In the genomic region with DNA sequence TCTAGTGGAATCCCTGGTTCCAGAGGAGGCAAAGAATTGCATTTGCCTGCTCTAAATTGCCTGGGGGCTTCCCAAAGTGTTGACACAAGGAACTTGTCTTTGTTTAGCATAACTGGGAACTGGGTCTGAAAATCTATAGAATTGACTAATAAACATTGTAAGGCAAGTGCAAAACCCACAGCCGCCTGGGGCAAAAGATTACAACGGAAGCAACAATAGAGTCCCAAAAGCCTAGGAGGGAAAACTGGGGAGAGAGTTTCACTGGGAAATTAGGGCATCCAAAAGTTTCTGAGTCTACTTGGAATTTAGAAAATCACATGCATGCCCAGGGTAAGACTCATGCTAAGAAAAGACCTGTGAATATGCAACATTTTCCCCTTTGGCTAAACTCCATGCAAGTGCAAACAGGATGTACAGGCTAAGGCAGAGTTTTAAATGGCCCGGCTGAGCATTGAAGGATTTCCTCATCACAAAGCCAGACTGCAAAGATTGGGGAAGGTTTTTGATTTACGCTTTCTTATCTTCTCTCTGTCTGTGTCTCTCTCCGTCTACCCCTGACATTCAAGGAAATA, we compare ENCODE assay signal across 16 cellular contexts.
DNase-seq lines count a peak whose midpoint lies in the region; FAIRE-seq and TF ChIP-seq lines count a peak whose summit lies in the region.
"Had no signal": no experiment of that assay in that cellular context is flagged by ENCODE, and none has a peak within 500 bp of the region (broad histone marks: within the 10 kb centered on the region; RNA-seq: fewer than 3 reads in every experiment).

No MANE protein-coding gene starts in this region.

- H3K18ac ChIP-seq in H1 (ENCODE audit: extremely low read depth, low read length), result no peak overlapping the region; the same call in 1 of the 2 replicates

- H2BK12ac ChIP-seq in H1 (ENCODE audit: low read depth, low read length), result no peak overlapping the region

- DNase-seq in HAP-1 (ENCODE audit: low spot score in 2 of 2) (peak; percentile 67 to 77), NT2/D1 (ENCODE audit: low read depth, low spot score) (peak; percentile 57), H1 (ENCODE audit: low read depth in 1 of 2, low spot score in 2 of 2) (no peak), mesothelial cell of epicardium (ENCODE audit: low spot score in 2 of 2, unreplicated experiment in 2 of 2) (no peak), globus pallidus (ENCODE audit: low spot score) (no peak), COLO829 (ENCODE audit: low spot score) (no peak), hypothalamus (lab: John Stamatoyannopoulos, UW) (no peak), GM03348 (ENCODE audit: low spot score) (no peak)
- DNase-seq: ACHN; CD4-positive, CD25-positive, alpha-beta regulatory T cell; DMS79 treated with DMSO at 0.1 percent for 48 hours; NCI-H1417 treated with DMSO at 0.1 percent for 48 hours; NCI-H2081 treated with DMSO at 0.1 percent for 48 hours; NCI-H526 treated with DMSO at 0.1 percent for 48 hours; Peyer's patch; SHP77 treated with DMSO at 0.1 percent for 48 hours had no signal

- peaks cover 3% of the 10 kb centered on the region for H3K4me1 ChIP-seq in HAP-1
- H3K4me1 ChIP-seq in NT2/D1 (ENCODE audit: insufficient read depth, insufficient read length), result no peaks in the 10 kb centered on the region
- peaks cover 0 to 12% (median 3%) of the 10 kb centered on the region in 4 experiments; a peak in 3 of 7 replicates for H3K4me1 ChIP-seq in H1 (replicated peaks in 1 of 4; ENCODE audit: control insufficient read depth in 3 of 4, insufficient read depth in 4 of 4, low read length in 3 of 4)
- H3K4me1 ChIP-seq: Peyer's patch had no signal

- 88% methylated on average over 5 of the region's 5 CpGs; no CpG with 5 or more reads in 1 of the 2 experiments for WGBS in H1 (ENCODE audit: extremely low coverage in 1 of 2, insufficient coverage in 1 of 2, insufficient read length in 1 of 2, insufficient replicate concordance in 2 of 2, low coverage in 1 of 2, low lambda C conversion rate in 2 of 2, missing lambda C conversion rate in 1 of 2), 2 experiments

- no peaks in the 10 kb centered on the region for H3K79me1 ChIP-seq in H1 (ENCODE audit: low read depth, low read length)

- no peak overlapping the region for H4K91ac ChIP-seq in H1 (replicated peaks; ENCODE audit: insufficient read length, low read length)

- H3K4ac ChIP-seq in H1 (replicated peaks; ENCODE audit: insufficient read length, low read depth, low read length), result no peak overlapping the region

- no peaks in the 10 kb centered on the region for H4K20me1 ChIP-seq in H1 (replicated peaks in 1 of 2; ENCODE audit: control insufficient read depth in 1 of 2, insufficient read depth in 2 of 2, low read length in 2 of 2)

- TF ChIP-seq CTCF in H1 (IDR thresholded peaks at IDR 0.05; ENCODE audit: control extremely low read depth in 1 of 3, insufficient read depth in 1 of 3, low read depth in 1 of 3, low read length in 3 of 3), result no peak
- no peak for TF ChIP-seq CTCF in mesothelial cell of epicardium (IDR thresholded peaks at IDR 0.05; ENCODE audit: unreplicated experiment)

- H3K23me2 ChIP-seq in H1 (ENCODE audit: low read depth, low read length), result no peaks in the 10 kb centered on the region; the same call in 1 of the 2 replicates

- CTCF ChIA-PET in H1 (lab: Charles Lee; ENCODE audit: partially characterized antibody), result no interaction called here

- in situ Hi-C loops in HAP-1 (cut with MboI; ENCODE audit: low sequenced_read_pairs), result no loop called here

- H3K23ac ChIP-seq in H1 (ENCODE audit: insufficient read length), result no peak overlapping the region

- peaks cover 16% of the 10 kb centered on the region for H3K4me1 Mint-ChIP-seq in mesothelial cell of epicardium
- H3K4me1 Mint-ChIP-seq: CD4-positive, CD25-positive, alpha-beta regulatory T cell had no signal

- no peak overlapping the region for H3K27ac ChIP-seq in H1 (ENCODE audit: low read depth, low read length)
- H3K27ac ChIP-seq: Peyer's patch had no signal

- peaks cover 12% of the 10 kb centered on the region for H3K9me3 Mint-ChIP-seq in mesothelial cell of epicardium

- POLR2A ChIA-PET in H1 (lab: Charles Lee; ENCODE audit: partially characterized antibody), result no interaction called here

- no peak for TF ChIP-seq RAD21 in H1 (IDR thresholded peaks at IDR 0.05 in 1 of 2, conservative IDR thresholded peaks at IDR 0.05 in 1 of 2; ENCODE audit: low read depth in 2 of 2, low read length in 2 of 2)

- no peak overlapping the region for H3K56ac ChIP-seq in H1 (replicated peaks; ENCODE audit: insufficient read length, low read depth, low read length)

- H3K4me3 ChIP-seq in HAP-1 (no peak overlapping the region), NT2/D1 (ENCODE audit: insufficient read length, low read depth) (no peak overlapping the region), H1 (ENCODE audit: extremely low read depth in 1 of 4, insufficient read depth in 2 of 4, low read depth in 3 of 4, low read length in 4 of 4) (no peak overlapping the region)
- H3K4me3 ChIP-seq: Peyer's patch had no signal

- H3K36me3 ChIP-seq in HAP-1 (replicated peaks) (no peaks in the 10 kb centered on the region), NT2/D1 (ENCODE audit: insufficient read depth, insufficient read length, low read length) (no peaks in the 10 kb centered on the region), H1 (ENCODE audit: control insufficient read depth in 2 of 4, insufficient read depth in 4 of 4, low read length in 3 of 4) (no peaks in the 10 kb centered on the region)
- H3K36me3 ChIP-seq: Peyer's patch had no signal

- no peaks in the 10 kb centered on the region for H3K9me3 ChIP-seq in HAP-1
- peaks cover 42% of the 10 kb centered on the region for H3K9me3 ChIP-seq in NT2/D1 (ENCODE audit: insufficient read depth, low read length)
- H3K9me3 ChIP-seq in H1 (ENCODE audit: insufficient read depth in 2 of 2, low read depth in 1 of 2, low read length in 1 of 2), result 0 out of 4 replicates have a peak, but pooled peaks cover 0 to 4% of the 10 kb centered on the region in 2 experiments
- H3K9me3 ChIP-seq: Peyer's patch had no signal

- H3K79me2 ChIP-seq in H1 (ENCODE audit: control insufficient read depth in 1 of 2, insufficient read depth in 2 of 2, low read length in 2 of 2), result no peaks in the 10 kb centered on the region

- H2BK15ac ChIP-seq in H1 (ENCODE audit: low read length), result no peak overlapping the region

- H3K27me3 Mint-ChIP-seq in mesothelial cell of epicardium (ENCODE audit: low read depth), result no peaks in the 10 kb centered on the region
- H3K27me3 Mint-ChIP-seq: CD4-positive, CD25-positive, alpha-beta regulatory T cell had no signal

- no peak overlapping the region for H2BK120ac ChIP-seq in H1 (replicated peaks; ENCODE audit: low read depth, low read length)

- no peak overlapping the region for H3K9ac ChIP-seq in NT2/D1 (ENCODE audit: insufficient read length, low read depth)
- H3K9ac ChIP-seq in H1 (replicated peaks in 1 of 4; ENCODE audit: extremely low read depth in 1 of 4, low read depth in 3 of 4, low read length in 3 of 4), result no peak overlapping the region

- H3K36me3 Mint-ChIP-seq in mesothelial cell of epicardium, result peaks cover 4% of the 10 kb centered on the region
- H3K36me3 Mint-ChIP-seq: CD4-positive, CD25-positive, alpha-beta regulatory T cell had no signal

- TF ChIP-seq POLR2A in H1 (IDR thresholded peaks at IDR 0.05; ENCODE audit: control extremely low read depth in 1 of 2, low read depth in 2 of 2, low read length in 2 of 2), result no peak

- no peak overlapping the region for H3K14ac ChIP-seq in H1 (ENCODE audit: insufficient read length)

- TF ChIP-seq EP300 in H1 (IDR thresholded peaks at IDR 0.05; ENCODE audit: borderline replicate concordance in 1 of 2, low read depth in 2 of 2, low read length in 2 of 2), result no peak

- H4K8ac ChIP-seq in H1 (ENCODE audit: extremely low read depth, insufficient read depth, low read length), result no peak overlapping the region

- H2AK5ac ChIP-seq in H1 (ENCODE audit: low read depth, low read length), result no peak overlapping the region

- peak; percentile 7 for FAIRE-seq in H1 (lab: Jason Lieb, UNC)

- no peaks in the 10 kb centered on the region for H3K27me3 ChIP-seq in HAP-1 (ENCODE audit: low read depth)
- no peaks in the 10 kb centered on the region for H3K27me3 ChIP-seq in NT2/D1 (ENCODE audit: insufficient read depth, insufficient read length)
- H3K27me3 ChIP-seq in H1 (replicated peaks in 1 of 4; ENCODE audit: control insufficient read depth in 3 of 4, extremely low read depth in 1 of 4, insufficient read depth in 3 of 4, low read length in 3 of 4), result no peaks in the 10 kb centered on the region
- H3K27me3 ChIP-seq: Peyer's patch had no signal

- H3K4me2 ChIP-seq in H1 (ENCODE audit: insufficient read depth in 1 of 2, low read depth in 2 of 2, low read length in 2 of 2), result no peak overlapping the region

- H2AFZ ChIP-seq in H1 (ENCODE audit: low read length), result no peak overlapping the region

- no peak overlapping the region for H2BK20ac ChIP-seq in H1 (ENCODE audit: low read length)

- H4K5ac ChIP-seq in H1 (ENCODE audit: insufficient read length, low read depth, low read length), result no peak overlapping the region

- peak overlapping the region; percentile 66 for H3K27ac Mint-ChIP-seq in mesothelial cell of epicardium
- H3K27ac Mint-ChIP-seq: CD4-positive, CD25-positive, alpha-beta regulatory T cell had no signal

- H2BK5ac ChIP-seq in H1 (ENCODE audit: low read depth, low read length), result no peak overlapping the region

- no peak overlapping the region for H3K4me3 Mint-ChIP-seq in mesothelial cell of epicardium
- H3K4me3 Mint-ChIP-seq: CD4-positive, CD25-positive, alpha-beta regulatory T cell had no signal

TF ChIP-seq in H1, 55 proteins besides CTCF, POLR2A, EP300 and RAD21 (continues in another document):
- TF ChIP-seq, protein P1, sequence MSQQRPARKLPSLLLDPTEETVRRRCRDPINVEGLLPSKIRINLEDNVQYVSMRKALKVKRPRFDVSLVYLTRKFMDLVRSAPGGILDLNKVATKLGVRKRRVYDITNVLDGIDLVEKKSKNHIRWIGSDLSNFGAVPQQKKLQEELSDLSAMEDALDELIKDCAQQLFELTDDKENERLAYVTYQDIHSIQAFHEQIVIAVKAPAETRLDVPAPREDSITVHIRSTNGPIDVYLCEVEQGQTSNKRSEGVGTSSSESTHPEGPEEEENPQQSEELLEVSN (IDR thresholded peaks at IDR 0.05), result no peak
- TF ChIP-seq ASH2L (IDR thresholded peaks at IDR 0.05; ENCODE audit: low read length), result no peak
- TF ChIP-seq, protein P2, sequence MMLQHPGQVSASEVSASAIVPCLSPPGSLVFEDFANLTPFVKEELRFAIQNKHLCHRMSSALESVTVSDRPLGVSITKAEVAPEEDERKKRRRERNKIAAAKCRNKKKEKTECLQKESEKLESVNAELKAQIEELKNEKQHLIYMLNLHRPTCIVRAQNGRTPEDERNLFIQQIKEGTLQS (IDR thresholded peaks at IDR 0.05; ENCODE audit: insufficient read depth, low read depth, low read length), result no peak
- TF ChIP-seq, protein P3, sequence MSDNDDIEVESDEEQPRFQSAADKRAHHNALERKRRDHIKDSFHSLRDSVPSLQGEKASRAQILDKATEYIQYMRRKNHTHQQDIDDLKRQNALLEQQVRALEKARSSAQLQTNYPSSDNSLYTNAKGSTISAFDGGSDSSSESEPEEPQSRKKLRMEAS (IDR thresholded peaks at IDR 0.05), result no peak
- no peak for TF ChIP-seq RNF2 (IDR thresholded peaks at IDR 0.05; ENCODE audit: borderline replicate concordance, low read depth, low read length, missing control alignments, poor library complexity, severe bottlenecking)
- TF ChIP-seq YY1 (IDR thresholded peaks at IDR 0.05; ENCODE audit: low read depth, low read length), result no peak
- TF ChIP-seq PHF8 (conservative IDR thresholded peaks at IDR 0.05; ENCODE audit: low read depth, low read length), result no peak

Comparison
In these comparisons a context has a peak if more than half of its experiments do, and no peak if none do; other contexts are left out.
1. DNase-seq: peak in HAP-1 (2 of 2) and NT2/D1 (single experiment); none in H1 (0 of 2), mesothelial cell of epicardium (0 of 2), globus pallidus (single experiment), COLO829 (single experiment), hypothalamus (0 of 51) and GM03348 (single experiment).